17 cellular contexts compared by ENCODE assay signal in genomic region chrX:7294483-7294882, GRCh38.
"Had no signal": no experiment of that assay in that cellular context is flagged by ENCODE, and none has a peak within 500 bp of the region (broad histone marks: within the 10 kb centered on the region; RNA-seq: fewer than 3 reads in every experiment).

No MANE protein-coding gene starts in this region.

- H3K4me3 ChIP-seq: mucosa of descending colon, smooth muscle cell, tibial artery, uterus had no signal

- H3K4me1 Mint-ChIP-seq: activated CD4-positive, alpha-beta memory T cell treated with anti-CD3 and anti-CD28 coated beads, Interleukin-2, amount 10 ng/mL, durations not matched to agents 7 days and 5 days; activated naive CD8-positive, alpha-beta T cell treated with anti-CD3 and anti-CD28 coated beads for 36 hours; natural killer cell had no signal

- DNase-seq: activated CD4-positive, alpha-beta memory T cell treated with anti-CD3 and anti-CD28 coated beads, Interleukin-2, amount 10 ng/mL, durations not matched to agents 7 days and 5 days; activated gamma-delta T cell treated with Interleukin-2 at 50 U/mL for 16 hours; activated naive CD8-positive, alpha-beta T cell treated with anti-CD3 and anti-CD28 coated beads for 36 hours; activated T-cell treated with anti-CD3 and anti-CD28 coated beads, Interleukin-2, amount 50 U/mL, for 48 hours; aorta; cortex of kidney; effector memory CD8-positive, alpha-beta T cell; foreskin melanocyte; head of caudate nucleus; mucosa of descending colon; natural killer cell; posterior cingulate gyrus; right cardiac atrium; T-helper 9 cell; tibial artery; uterus had no signal

- H3K4me3 Mint-ChIP-seq: activated CD4-positive, alpha-beta memory T cell treated with anti-CD3 and anti-CD28 coated beads, Interleukin-2, amount 10 ng/mL, durations not matched to agents 7 days and 5 days; activated naive CD8-positive, alpha-beta T cell treated with anti-CD3 and anti-CD28 coated beads for 36 hours; effector memory CD8-positive, alpha-beta T cell; natural killer cell had no signal

- H3K9me3 Mint-ChIP-seq: activated CD4-positive, alpha-beta memory T cell treated with anti-CD3 and anti-CD28 coated beads, Interleukin-2, amount 10 ng/mL, durations not matched to agents 7 days and 5 days; activated naive CD8-positive, alpha-beta T cell treated with anti-CD3 and anti-CD28 coated beads for 36 hours; effector memory CD8-positive, alpha-beta T cell; natural killer cell had no signal

- H3K27me3 Mint-ChIP-seq: activated CD4-positive, alpha-beta memory T cell treated with anti-CD3 and anti-CD28 coated beads, Interleukin-2, amount 10 ng/mL, durations not matched to agents 7 days and 5 days; activated naive CD8-positive, alpha-beta T cell treated with anti-CD3 and anti-CD28 coated beads for 36 hours; effector memory CD8-positive, alpha-beta T cell had no signal

- H3K27ac Mint-ChIP-seq: activated CD4-positive, alpha-beta memory T cell treated with anti-CD3 and anti-CD28 coated beads, Interleukin-2, amount 10 ng/mL, durations not matched to agents 7 days and 5 days; activated naive CD8-positive, alpha-beta T cell treated with anti-CD3 and anti-CD28 coated beads for 36 hours; effector memory CD8-positive, alpha-beta T cell; natural killer cell had no signal
